In the genomic region with DNA sequence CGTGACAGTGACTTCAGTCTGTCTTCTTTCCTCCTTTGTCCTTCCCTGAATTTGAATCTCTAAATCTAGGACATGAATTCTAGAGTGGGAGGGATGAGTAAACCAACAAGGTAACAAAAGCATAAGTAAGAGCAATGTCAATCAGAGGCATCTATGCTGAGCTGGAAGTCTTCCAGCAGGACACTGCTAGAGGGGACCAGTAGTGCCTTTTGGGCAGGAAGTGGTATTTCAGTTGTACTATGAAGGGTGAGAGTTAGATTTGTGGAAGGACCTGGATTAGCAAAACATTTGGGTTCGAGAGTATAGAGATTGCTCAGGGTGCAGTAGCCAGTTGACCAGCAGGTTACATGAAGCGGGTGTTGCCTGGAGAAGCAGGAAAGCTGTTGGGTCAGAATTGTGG, we compare ENCODE assay signal across 20 cellular contexts. TPM values are rescaled to one million over a fixed set of nuclear protein-coding genes. Genes with fewer than 3 reads are reported as not detected.
"Had no signal": no experiment of that assay in that cellular context is flagged by ENCODE, and none has a peak within 500 bp of the region (broad histone marks: within the 10 kb centered on the region; RNA-seq: fewer than 3 reads in every experiment).

No MANE protein-coding gene starts in this region.

- H3K27me3 Mint-ChIP-seq: stimulated activated naive CD8-positive, alpha-beta T cell treated with anti-CD3 and anti-CD28 coated beads, Interleukin-15, amount 100 ng/mL, for 72 hours had no signal

- H3K9me3 ChIP-seq: esophagus squamous epithelium, gastroesophageal sphincter, neutrophil, psoas muscle, right lobe of liver, testis, tibial nerve, upper lobe of right lung, vagina had no signal

- H3K36me3 Mint-ChIP-seq: naive thymus-derived CD4-positive, alpha-beta T cell; stimulated activated naive B cell treated with anti-CD40 and anti-IgM and Interleukin-4, amounts not matched to agents 10 μg/mL and 1 μg/mL and 100 μg/mL, for 72 hours had no signal

- DNase-seq: esophagus squamous epithelium; foreskin fibroblast; glutamatergic neuron; islet precursor cell; mammary epithelial cell; naive thymus-derived CD4-positive, alpha-beta T cell; psoas muscle; retina; right lobe of liver; stimulated activated CD4-positive, alpha-beta T cell treated with anti-CD3 and anti-CD28 coated beads, Interleukin-4, amount 100 ng/mL, for 24 hours; stimulated activated naive B cell treated with anti-CD40 and anti-IgM and Interleukin-4, amounts not matched to agents 10 μg/mL and 1 μg/mL and 100 μg/mL, for 72 hours; stimulated activated naive CD8-positive, alpha-beta T cell treated with anti-CD3 and anti-CD28 coated beads, Interleukin-15, amount 100 ng/mL, for 72 hours; testis; upper lobe of right lung had no signal

- H3K27ac Mint-ChIP-seq: naive thymus-derived CD4-positive, alpha-beta T cell; stimulated activated naive B cell treated with anti-CD40 and anti-IgM and Interleukin-4, amounts not matched to agents 10 μg/mL and 1 μg/mL and 100 μg/mL, for 72 hours had no signal

- H3K4me3 ChIP-seq: esophagus squamous epithelium, gastroesophageal sphincter, psoas muscle, right lobe of liver, testis, tibial nerve, upper lobe of right lung, vagina had no signal

- H3K27me3 ChIP-seq: esophagus squamous epithelium, gastroesophageal sphincter, neutrophil, right lobe of liver, testis, tibial nerve, upper lobe of right lung, vagina had no signal

- ATAC-seq: gastroesophageal sphincter; left lobe of liver; naive thymus-derived CD4-positive, alpha-beta T cell; psoas muscle; right lobe of liver; stimulated activated naive B cell treated with anti-CD40 and anti-IgM and Interleukin-4, amounts not matched to agents 10 μg/mL and 1 μg/mL and 100 μg/mL, for 72 hours; stimulated activated naive CD8-positive, alpha-beta T cell treated with anti-CD3 and anti-CD28 coated beads, Interleukin-15, amount 100 ng/mL, for 72 hours; upper lobe of right lung had no signal

- H3K4me3 Mint-ChIP-seq: naive thymus-derived CD4-positive, alpha-beta T cell; stimulated activated naive B cell treated with anti-CD40 and anti-IgM and Interleukin-4, amounts not matched to agents 10 μg/mL and 1 μg/mL and 100 μg/mL, for 72 hours; stimulated activated naive CD8-positive, alpha-beta T cell treated with anti-CD3 and anti-CD28 coated beads, Interleukin-15, amount 100 ng/mL, for 72 hours had no signal

- H3K9me3 Mint-ChIP-seq: naive thymus-derived CD4-positive, alpha-beta T cell; stimulated activated naive B cell treated with anti-CD40 and anti-IgM and Interleukin-4, amounts not matched to agents 10 μg/mL and 1 μg/mL and 100 μg/mL, for 72 hours; stimulated activated naive CD8-positive, alpha-beta T cell treated with anti-CD3 and anti-CD28 coated beads, Interleukin-15, amount 100 ng/mL, for 72 hours had no signal

- H3K36me3 ChIP-seq: esophagus squamous epithelium, gastroesophageal sphincter, neutrophil, right lobe of liver, tibial nerve, upper lobe of right lung, vagina had no signal

- H3K4me1 ChIP-seq: esophagus squamous epithelium, gastroesophageal sphincter, psoas muscle, right lobe of liver, testis, tibial nerve, upper lobe of right lung, vagina had no signal

- H3K27ac ChIP-seq: esophagus squamous epithelium, gastroesophageal sphincter, neutrophil, psoas muscle, right lobe of liver, testis, tibial nerve, upper lobe of right lung, vagina had no signal

RNA-seq across cellular contexts. Expression of gene MEI1, which starts 40.3 kb away (rescaled TPM):
- polyA plus RNA-seq: neural cell had no signal
